ENCODE assay signal across 1 cellular context in the genomic region with DNA sequence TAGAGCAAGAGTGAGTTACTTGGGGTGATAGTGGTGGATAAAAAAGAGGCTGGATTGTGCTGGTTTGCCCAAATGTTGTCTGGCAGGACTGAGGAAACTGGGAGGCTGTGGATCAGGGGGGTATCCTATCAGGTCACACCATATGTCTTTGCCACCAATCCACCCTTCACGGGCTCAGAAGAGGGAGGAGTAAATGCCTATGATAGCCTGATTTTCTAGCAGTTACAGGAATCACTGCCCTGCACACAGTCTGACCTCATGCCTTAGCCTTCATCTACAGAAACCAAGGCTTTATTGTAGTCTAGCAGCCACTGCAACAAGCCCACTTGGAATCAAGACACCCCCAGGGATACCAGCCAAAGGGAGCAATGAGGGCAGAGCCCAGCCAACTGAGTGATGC.
TF ChIP-seq lines count a peak whose summit lies in the region.

No MANE protein-coding gene starts in this region.

TF ChIP-seq in SK-N-SH treated with all-trans-retinoic acid at 6 μM for 48 hours, 23 proteins besides CTCF, POLR2A, EP300 and RAD21:
- TF ChIP-seq CSRNP3 (CRISPR knock-in tag; IDR thresholded peaks at IDR 0.05) (no peak), ZNF8 (CRISPR knock-in tag; IDR thresholded peaks at IDR 0.05) (no peak), ZNF70 (CRISPR knock-in tag; IDR thresholded peaks at IDR 0.05) (no peak), ESRRG (CRISPR knock-in tag; IDR thresholded peaks at IDR 0.05) (no peak), CSDC2 (CRISPR knock-in tag; IDR thresholded peaks at IDR 0.05) (no peak)
TF ChIP-seq in SK-N-SH treated with all-trans-retinoic acid at 6 μM for 48 hours: peak in this region for 0.
